In the genomic region with DNA sequence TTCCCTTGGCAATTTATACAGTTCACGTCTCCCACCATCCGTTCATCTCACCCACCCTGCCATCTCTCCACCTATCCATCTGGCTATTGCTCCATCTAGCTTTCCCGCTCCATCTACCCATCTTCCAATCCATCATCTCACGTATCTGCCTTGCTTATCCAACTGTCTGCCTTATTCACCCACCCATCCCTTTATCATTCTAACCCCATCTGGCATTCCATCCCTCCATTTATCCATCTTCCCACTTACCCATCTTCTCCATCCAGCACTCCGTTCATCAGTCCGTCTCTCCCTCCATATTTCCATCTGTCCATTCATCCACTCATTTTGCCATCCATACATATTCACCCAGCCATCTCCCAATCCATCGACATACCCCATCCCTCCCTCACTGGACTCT, we compare ENCODE assay signal across 30 cellular contexts. TPM values are rescaled to one million over a fixed set of nuclear protein-coding genes. Genes with fewer than 3 reads are reported as not detected.
DNase-seq lines count a peak whose midpoint lies in the region; ATAC-seq and TF ChIP-seq lines count a peak whose summit lies in the region.
"Had no signal": no experiment of that assay in that cellular context is flagged by ENCODE, and none has a peak within 500 bp of the region (broad histone marks: within the 10 kb centered on the region; RNA-seq: fewer than 3 reads in every experiment).

No MANE protein-coding gene starts in this region.

- no peak for TF ChIP-seq CTCF in CD4-positive, alpha-beta T cell (IDR thresholded peaks at IDR 0.05)
- TF ChIP-seq CTCF in endothelial cell (IDR thresholded peaks at IDR 0.05; ENCODE audit: unreplicated experiment) (no peak), osteocyte (IDR thresholded peaks at IDR 0.05) (no peak), RWPE1 (conservative IDR thresholded peaks at IDR 0.05; ENCODE audit: low read depth) (no peak)

- H3K4me1 Mint-ChIP-seq in CD4-positive, alpha-beta T cell (ENCODE audit: low read depth), result peaks cover 4% of the 10 kb centered on the region
- H3K4me1 Mint-ChIP-seq in T-helper 17 cell, result peaks cover 15% of the 10 kb centered on the region
- no peaks in the 10 kb centered on the region for H3K4me1 Mint-ChIP-seq in endothelial cell (ENCODE audit: unreplicated experiment)
- peaks cover 39% of the 10 kb centered on the region for H3K4me1 Mint-ChIP-seq in osteocyte (ENCODE audit: unreplicated experiment)

- ATAC-seq in CD4-positive, alpha-beta T cell (ENCODE audit: poor library complexity), result no peak
- ATAC-seq in T-helper 17 cell (no peak), GM21390 (IDR thresholded peaks at IDR 0.05; ENCODE audit: unreplicated experiment) (no peak)
- ATAC-seq: activated T-cell treated with anti-CD3 and anti-CD28 coated beads, Interleukin-2, amount 50 U/mL, for 4 hours; gastroesophageal sphincter; lower lobe of right lung; mucosa of descending colon; stimulated activated naive CD8-positive, alpha-beta T cell treated with anti-CD3 and anti-CD28 coated beads, Interleukin-15, amount 100 ng/mL, for 72 hours had no signal

- H3K4me3 Mint-ChIP-seq in CD4-positive, alpha-beta T cell, result no peak overlapping the region
- H3K4me3 Mint-ChIP-seq in T-helper 17 cell (no peak overlapping the region), endothelial cell (ENCODE audit: unreplicated experiment) (peak overlapping the region; percentile 5), osteocyte (ENCODE audit: unreplicated experiment) (no peak overlapping the region)
- H3K4me3 Mint-ChIP-seq: activated T-cell treated with anti-CD3 and anti-CD28 coated beads, Interleukin-2, amount 50 U/mL, for 4 hours; stimulated activated naive CD8-positive, alpha-beta T cell treated with anti-CD3 and anti-CD28 coated beads, Interleukin-15, amount 100 ng/mL, for 72 hours had no signal

- H3K27ac Mint-ChIP-seq in CD4-positive, alpha-beta T cell, result peak overlapping the region; percentile 10
- H3K27ac Mint-ChIP-seq in T-helper 17 cell, result peak overlapping the region; percentile 85
- H3K27ac Mint-ChIP-seq in endothelial cell (ENCODE audit: unreplicated experiment), result no peak overlapping the region
- H3K27ac Mint-ChIP-seq in osteocyte (ENCODE audit: unreplicated experiment), result peak overlapping the region; percentile 59

- no peak for DNase-seq in CD4-positive, alpha-beta T cell
- DNase-seq in T-helper 17 cell (no peak), endothelial cell (ENCODE audit: low spot score) (no peak), osteocyte (ENCODE audit: extremely low spot score, unreplicated experiment) (no peak), RWPE1 (ENCODE audit: low spot score) (no peak)
- DNase-seq in activated effector memory CD4-positive, alpha-beta T cell treated with Interleukin-2 at 50 U/mL for 16 hours, result no peak
- DNase-seq: activated CD4-positive, alpha-beta T cell treated with anti-CD3 and anti-CD28 coated beads for 4 hours; activated naive CD4-positive, alpha-beta T cell; activated T-cell treated with anti-CD3 and anti-CD28 coated beads, Interleukin-2, amount 50 U/mL, for 4 hours; cerebellar nuclear complex; DMS153; hippocampal formation; KBM-7; lower lobe of right lung; mucosa of descending colon; NCI-H1092 treated with DMSO at 0.1 percent for 48 hours; NCI-H1694 treated with DMSO at 0.1 percent for 48 hours; NCI-H446 treated with DMSO at 0.1 percent for 48 hours; NCI-H774; Peyer's patch; posterior cingulate gyrus; SHP77 treated with DMSO at 0.1 percent for 48 hours; small intestine; stimulated activated naive CD8-positive, alpha-beta T cell treated with anti-CD3 and anti-CD28 coated beads, Interleukin-15, amount 100 ng/mL, for 72 hours; uterus had no signal

- H3K9me3 ChIP-seq in CD4-positive, alpha-beta T cell (ENCODE audit: control insufficient read depth, low read length), result no peaks in the 10 kb centered on the region
- no peaks in the 10 kb centered on the region for H3K9me3 ChIP-seq in T-helper 17 cell (ENCODE audit: control insufficient read depth, low read length, poor library complexity, severe bottlenecking)
- H3K9me3 ChIP-seq: gastroesophageal sphincter, lower lobe of right lung, mucosa of descending colon, Peyer's patch, right atrium auricular region, thoracic aorta, uterus had no signal

- H3K36me3 Mint-ChIP-seq in CD4-positive, alpha-beta T cell (ENCODE audit: low read depth), result peaks cover 30% of the 10 kb centered on the region
- H3K36me3 Mint-ChIP-seq in T-helper 17 cell (ENCODE audit: low read depth) (peaks cover 3% of the 10 kb centered on the region), endothelial cell (ENCODE audit: low read depth, unreplicated experiment) (peaks cover 38% of the 10 kb centered on the region), osteocyte (ENCODE audit: unreplicated experiment) (peaks cover 26% of the 10 kb centered on the region)

- intact Hi-C loops in CD4-positive, alpha-beta T cell (cut with DNase I, micrococcal nuclease), result no loop called here

- POLR2A ChIA-PET in CD4-positive, alpha-beta T cell (lab: Charles Lee), result interaction anchor here (3.1 kb wide), 1 partner anchor 10 kb away, joined by 27 read pairs; a partner anchor contains a TSS
- POLR2A ChIA-PET in RWPE1 (lab: Yijun Ruan, JAX; ENCODE audit: low non-redundant PET), result no interaction called here

- CTCF ChIA-PET in CD4-positive, alpha-beta T cell (lab: Charles Lee), result interaction anchor here (2.2 kb wide), 1 partner anchor 14 kb away, joined by 8 read pairs; a partner anchor contains a TSS
- CTCF ChIA-PET in RWPE1 (lab: Yijun Ruan, JAX), result interaction anchor here (0.7 to 1.3 kb wide), 2 partner anchors 28 to 559 kb away, joined by 3 to 5 read pairs; no protein-coding TSS in a partner anchor

- no peaks in the 10 kb centered on the region for H3K9me3 Mint-ChIP-seq in CD4-positive, alpha-beta T cell
- H3K9me3 Mint-ChIP-seq in endothelial cell (ENCODE audit: unreplicated experiment) (no peaks in the 10 kb centered on the region), osteocyte (ENCODE audit: unreplicated experiment) (no peaks in the 10 kb centered on the region)
- H3K9me3 Mint-ChIP-seq: activated T-cell treated with anti-CD3 and anti-CD28 coated beads, Interleukin-2, amount 50 U/mL, for 4 hours; stimulated activated naive CD8-positive, alpha-beta T cell treated with anti-CD3 and anti-CD28 coated beads, Interleukin-15, amount 100 ng/mL, for 72 hours had no signal

- no peaks in the 10 kb centered on the region for H3K27me3 Mint-ChIP-seq in CD4-positive, alpha-beta T cell
- H3K27me3 Mint-ChIP-seq in T-helper 17 cell (no peaks in the 10 kb centered on the region), endothelial cell (ENCODE audit: unreplicated experiment) (peaks cover 14% of the 10 kb centered on the region), osteocyte (ENCODE audit: unreplicated experiment) (no peaks in the 10 kb centered on the region)
- H3K27me3 Mint-ChIP-seq: stimulated activated naive CD8-positive, alpha-beta T cell treated with anti-CD3 and anti-CD28 coated beads, Interleukin-15, amount 100 ng/mL, for 72 hours had no signal

- H3K27ac ChIP-seq in CD4-positive, alpha-beta T cell (ENCODE audit: low read depth, low read length), result no peak overlapping the region
- no peak overlapping the region for H3K27ac ChIP-seq in RWPE1
- H3K27ac ChIP-seq: lower lobe of right lung, Peyer's patch, right atrium auricular region, thoracic aorta, uterus, VCaP had no signal

- no peaks in the 10 kb centered on the region for H3K27me3 ChIP-seq in CD4-positive, alpha-beta T cell (ENCODE audit: control insufficient read depth, insufficient read depth, low read length)
- H3K27me3 ChIP-seq: gastroesophageal sphincter, Peyer's patch, right atrium auricular region, uterus had no signal

RNA-seq across cellular contexts. Expression of a gene that starts 10.0 kb away (rescaled TPM):
- 1,000 to 10,000 TPM; 4,625 to 4,839 TPM for total RNA-seq in CD4-positive, alpha-beta T cell
- total RNA-seq in T-helper 17 cell (1,000 to 10,000 TPM; 3,790 to 3,904 TPM), endothelial cell (ENCODE audit: unreplicated experiment) (2,151 TPM), osteocyte (1,827 and 1,860 TPM in 2 replicates)

RNA-seq across cellular contexts. Expression of a gene that starts 13.3 kb away (rescaled TPM):
- 10 to 100 TPM; 80.6 to 81.4 TPM for total RNA-seq in CD4-positive, alpha-beta T cell
- total RNA-seq in T-helper 17 cell (100 to 1,000 TPM; 119 to 129 TPM), endothelial cell (ENCODE audit: unreplicated experiment) (172 TPM), osteocyte (131 and 150 TPM in 2 replicates)

RNA-seq across cellular contexts. Expression of a gene that starts 19.1 kb away (rescaled TPM):
- total RNA-seq in CD4-positive, alpha-beta T cell, result 1,000 to 10,000 TPM; 1,278 to 1,362 TPM
- 1,000 to 10,000 TPM; 1,082 to 1,318 TPM for total RNA-seq in T-helper 17 cell
- total RNA-seq in endothelial cell (ENCODE audit: unreplicated experiment), result 10.2 TPM
- total RNA-seq in osteocyte, result 81.5 and 105 TPM in 2 replicates

RNA-seq across cellular contexts. Expression of a gene that starts 19.6 kb away (rescaled TPM):
- 100 to 1,000 TPM; 322 to 333 TPM for total RNA-seq in CD4-positive, alpha-beta T cell
- total RNA-seq in T-helper 17 cell (100 to 1,000 TPM; 346 to 352 TPM), endothelial cell (ENCODE audit: unreplicated experiment) (139 TPM), osteocyte (130 and 132 TPM in 2 replicates)

RNA-seq across cellular contexts. Expression of a gene that starts 34.6 kb away (rescaled TPM):
- 10 to 100 TPM; 45.0 to 46.1 TPM for total RNA-seq in CD4-positive, alpha-beta T cell
- total RNA-seq in T-helper 17 cell (10 to 100 TPM; 43.4 to 43.6 TPM), endothelial cell (ENCODE audit: unreplicated experiment) (32.4 TPM), osteocyte (37.1 and 38.7 TPM in 2 replicates)

Comparison
In these comparisons a context has a peak if more than half of its experiments do, and no peak if none do; other contexts are left out.
1. RNA of a gene that starts 19.1 kb away (total RNA-seq): 1,278 to 1,362 TPM in CD4-positive, alpha-beta T cell and 1,082 to 1,318 TPM in T-helper 17 cell; 81.5 to 105 TPM in osteocyte and 10.2 TPM in endothelial cell (single experiment); every median in the first group is over 10 times any median in the second.